14 cellular contexts compared by ENCODE assay signal in the genomic region with DNA sequence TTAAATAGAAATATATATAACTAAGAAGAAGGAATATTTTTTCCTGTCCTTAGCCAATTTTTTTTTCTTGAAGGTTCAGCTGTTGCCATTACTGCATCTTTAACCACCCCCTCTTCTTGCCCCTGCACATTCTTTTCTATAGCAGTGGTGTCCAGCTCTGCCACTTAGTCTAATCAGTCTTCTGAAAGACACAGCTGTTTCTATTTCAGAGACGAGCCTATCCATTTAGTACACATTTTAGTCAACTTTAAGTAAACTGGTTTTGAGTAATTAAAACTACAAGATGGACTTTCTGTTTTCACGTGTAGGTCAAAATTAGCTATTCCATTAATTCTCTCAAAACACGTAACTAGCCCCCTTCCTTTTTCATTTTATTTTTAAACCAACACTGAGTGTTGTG. TPM values are rescaled to one million over a fixed set of nuclear protein-coding genes. Genes with fewer than 3 reads are reported as not detected.
DNase-seq lines count a peak whose midpoint lies in the region; ATAC-seq and TF ChIP-seq lines count a peak whose summit lies in the region.
"Had no signal": no experiment of that assay in that cellular context is flagged by ENCODE, and none has a peak within 500 bp of the region (broad histone marks: within the 10 kb centered on the region; RNA-seq: fewer than 3 reads in every experiment).

No MANE protein-coding gene starts in this region.

- H3K27ac ChIP-seq in brain microvascular endothelial cell = no peak overlapping the region
- H3K27ac ChIP-seq: sigmoid colon had no signal

- TF ChIP-seq CTCF in nephron progenitor cell (IDR thresholded peaks at IDR 0.05) = no peak
- no peak for TF ChIP-seq CTCF in brain microvascular endothelial cell (IDR thresholded peaks at IDR 0.05; ENCODE audit: low read depth, low read length, missing control alignments)

- peak overlapping the region; percentile 78 for H3K27ac Mint-ChIP-seq in nephron progenitor cell
- H3K27ac Mint-ChIP-seq: activated T-helper 2 cell treated with anti-CD3 and anti-CD28 coated beads, Interferon-gamma antibody, Interleukin-2, Interleukin-4, amounts not matched to agents 10 μg/mL and 5 μg/mL and 100 μg/mL, durations not matched to agents 14 hours and 24 hours and 36 hours had no signal

- H3K27me3 ChIP-seq in brain microvascular endothelial cell (replicated peaks) = no peaks in the 10 kb centered on the region
- H3K27me3 ChIP-seq: sigmoid colon had no signal

- DNase-seq in nephron progenitor cell (no peak), H4 (ENCODE audit: low spot score) (no peak), brain microvascular endothelial cell (no peak), NCI-H510A treated with DMSO at 0.1 percent for 48 hours (lab: John Stamatoyannopoulos, UW) (no peak)
- DNase-seq: DMS79 treated with DMSO at 0.1 percent for 48 hours; foreskin fibroblast; NCI-H1436 treated with DMSO at 0.1 percent for 48 hours; OCI-M1; sigmoid colon; stimulated activated CD8-positive, alpha-beta memory T cell treated with anti-CD3 and anti-CD28 coated beads, Interleukin-4, amount 100 ng/mL, for 48 hours had no signal

- H3K27me3 Mint-ChIP-seq in nephron progenitor cell (ENCODE audit: low read depth, poor library complexity) = no peaks in the 10 kb centered on the region

- no peaks in the 10 kb centered on the region for H3K36me3 ChIP-seq in brain microvascular endothelial cell (replicated peaks)

- peaks cover 26% of the 10 kb centered on the region for H3K9me3 Mint-ChIP-seq in nephron progenitor cell

- no peak overlapping the region for H3K4me3 ChIP-seq in brain microvascular endothelial cell (ENCODE audit: low read depth, low read length)
- H3K4me3 ChIP-seq: sigmoid colon had no signal

- in situ Hi-C loops in brain microvascular endothelial cell (cut with HindIII; ENCODE audit: low pct_ligation_motif_present, low sequenced_read_pairs) = no loop called here

- peak; percentile 76 for ATAC-seq in GM18909 (IDR thresholded peaks at IDR 0.05; ENCODE audit: poor library complexity, unreplicated experiment)
- peak; percentile 66 for ATAC-seq in GM21619 (IDR thresholded peaks at IDR 0.05; ENCODE audit: unreplicated experiment)
- ATAC-seq in HG03175 (IDR thresholded peaks at IDR 0.05; ENCODE audit: unreplicated experiment) = peak; percentile 69

- H3K4me1 Mint-ChIP-seq in nephron progenitor cell = peaks cover 20% of the 10 kb centered on the region

- H3K4me3 Mint-ChIP-seq in nephron progenitor cell = no peak overlapping the region

- H3K36me3 Mint-ChIP-seq in nephron progenitor cell (ENCODE audit: low read depth) = peaks cover 41% of the 10 kb centered on the region

RNA-seq across cellular contexts. Expression of gene SPOPL, which starts 21.0 kb away (rescaled TPM):
- 6.6 and 7.7 TPM in 2 replicates for total RNA-seq in H4 (2014; rRNA removed; shearing (Covaris generic))
